In genomic region chr1:228830185-228830953, GRCh38 we compare ENCODE assay signal across 12 cellular contexts.
DNase-seq lines count a peak whose midpoint lies in the region; TF ChIP-seq lines count a peak whose summit lies in the region.
"Had no signal": no experiment of that assay in that cellular context is flagged by ENCODE, and none has a peak within 500 bp of the region (broad histone marks: within the 10 kb centered on the region; RNA-seq: fewer than 3 reads in every experiment).

No MANE protein-coding gene starts in this region.

- in situ Hi-C loops in brain microvascular endothelial cell (cut with HindIII; ENCODE audit: low pct_ligation_motif_present, low sequenced_read_pairs): no loop called here

- H3K4me3 ChIP-seq in liver (ENCODE audit: low read depth in 1 of 3, low read length in 3 of 3) (no peak overlapping the region), brain microvascular endothelial cell (ENCODE audit: low read depth, low read length) (no peak overlapping the region), mesendoderm (ENCODE audit: low read length) (no peak overlapping the region)
- H3K4me3 ChIP-seq: coronary artery, SJSA1 had no signal

- no peak overlapping the region for H3K27ac ChIP-seq in liver (ENCODE audit: low read depth in 1 of 2, low read length in 2 of 2)
- no peak overlapping the region for H3K27ac ChIP-seq in substantia nigra (ENCODE audit: low read depth, low read length, poor library complexity, severe bottlenecking)
- no peak overlapping the region for H3K27ac ChIP-seq in brain microvascular endothelial cell
- no peak overlapping the region for H3K27ac ChIP-seq in mesendoderm (ENCODE audit: low read depth, low read length)
- H3K27ac ChIP-seq: coronary artery had no signal

- no peaks in the 10 kb centered on the region for H3K27me3 ChIP-seq in liver (ENCODE audit: control insufficient read depth in 4 of 4, insufficient read depth in 4 of 4, low read length in 3 of 4)
- peaks cover 14% of the 10 kb centered on the region for H3K27me3 ChIP-seq in brain microvascular endothelial cell (replicated peaks)
- no peaks in the 10 kb centered on the region for H3K27me3 ChIP-seq in mesendoderm (ENCODE audit: insufficient read depth, low read length, poor library complexity)
- H3K27me3 ChIP-seq: SJSA1 had no signal

- H3K9ac ChIP-seq in liver (ENCODE audit: low read depth in 1 of 2, low read length in 2 of 2) (no peak overlapping the region), mesendoderm (ENCODE audit: low read length) (no peak overlapping the region)

- TF ChIP-seq CTCF in liver (IDR thresholded peaks at IDR 0.05; ENCODE audit: low read depth, low read length, missing input control) (no peak), brain microvascular endothelial cell (IDR thresholded peaks at IDR 0.05; ENCODE audit: low read depth, low read length, missing control alignments) (no peak)

- H3K4me2 ChIP-seq in mesendoderm (ENCODE audit: low read length): no peak overlapping the region

- no peak overlapping the region for H3K18ac ChIP-seq in mesendoderm (ENCODE audit: low read length)

- H3K4ac ChIP-seq in mesendoderm (ENCODE audit: low read depth, low read length): no peak overlapping the region

- WGBS in liver: 47% methylated on average over 14 of the region's 14 CpGs
- no CpG with 5 or more reads among the region's 14 CpGs for WGBS in mesendoderm (ENCODE audit: extremely low coverage, insufficient coverage, low lambda C conversion rate)

- no peak overlapping the region for H4K5ac ChIP-seq in mesendoderm (ENCODE audit: low read length)

- H4K8ac ChIP-seq in mesendoderm (ENCODE audit: low read depth, low read length): no peak overlapping the region

- no peaks in the 10 kb centered on the region for H3K79me2 ChIP-seq in mesendoderm (ENCODE audit: control insufficient read depth, insufficient read depth, low read length)

- TF ChIP-seq RAD21 in liver (IDR thresholded peaks at IDR 0.05): peak; percentile 41 to 68

- H3K36me3 ChIP-seq in liver (ENCODE audit: control insufficient read depth in 4 of 4, insufficient read depth in 3 of 4, low read depth in 1 of 4, low read length in 3 of 4) (no peaks in the 10 kb centered on the region), brain microvascular endothelial cell (replicated peaks) (no peaks in the 10 kb centered on the region), mesendoderm (ENCODE audit: control insufficient read depth, insufficient read depth, low read length) (no peaks in the 10 kb centered on the region)
- H3K36me3 ChIP-seq: SJSA1 had no signal

- H2BK5ac ChIP-seq in mesendoderm (ENCODE audit: low read length): no peak overlapping the region

- H2BK120ac ChIP-seq in mesendoderm (ENCODE audit: low read depth, low read length): no peak overlapping the region

- H3K4me1 ChIP-seq in liver (ENCODE audit: control insufficient read depth in 4 of 4, insufficient read depth in 4 of 4, low read length in 3 of 4) (peaks cover 0 to 9% (median 4%) of the 10 kb centered on the region in 4 donors), mesendoderm (ENCODE audit: control insufficient read depth, low read depth, low read length) (no peaks in the 10 kb centered on the region)

- H2BK15ac ChIP-seq in mesendoderm (replicated peaks; ENCODE audit: low read depth): no peak overlapping the region

- H3K9me3 ChIP-seq in liver (ENCODE audit: control insufficient read depth in 4 of 4, low read length in 3 of 4): no peaks in the 10 kb centered on the region
- H3K9me3 ChIP-seq: SJSA1 had no signal

- no peaks in the 10 kb centered on the region for H3K79me1 ChIP-seq in mesendoderm (ENCODE audit: low read length)

- no peak overlapping the region for H2AK5ac ChIP-seq in mesendoderm (ENCODE audit: low read length)

- peak; percentile 44 for DNase-seq in activated CD8-positive, alpha-beta memory T cell treated with anti-CD3 and anti-CD28 coated beads for 24 hours
- no peak for DNase-seq in activated CD8-positive, alpha-beta memory T cell treated with anti-CD3 and anti-CD28 coated beads, Interleukin-2, amount 50 U/mL, for 48 hours
- DNase-seq in astrocyte of the hippocampus (ENCODE audit: low read depth, low spot score): peak; percentile 18
- peak in 36 of 49 donors; percentile 14 to 90 (median 56) for DNase-seq in substantia nigra (lab: John Stamatoyannopoulos, UW)
- no peak for DNase-seq in brain microvascular endothelial cell
- DNase-seq in 8988T: no peak
- DNase-seq in mesendoderm: no peak
- DNase-seq: KG1; stimulated activated CD8-positive, alpha-beta memory T cell treated with anti-CD3 and anti-CD28 coated beads, Interleukin-4, amount 100 ng/mL, for 48 hours had no signal

- H3K56ac ChIP-seq in mesendoderm (ENCODE audit: low read length): no peak overlapping the region

- H3K23ac ChIP-seq in mesendoderm (ENCODE audit: low read length): no peak overlapping the region

TF ChIP-seq in liver, 16 proteins besides CTCF, POLR2A, EP300 and RAD21:
- TF ChIP-seq TAF1 (conservative IDR thresholded peaks at IDR 0.05) (no peak), SP1 (IDR thresholded peaks at IDR 0.05) (no peak), YY1 (IDR thresholded peaks at IDR 0.05) (peak; percentile 72), MAX (IDR thresholded peaks at IDR 0.05) (peak; percentile 91), ZBTB33 (IDR thresholded peaks at IDR 0.05) (peak; percentile 34), NR2F2 (IDR thresholded peaks at IDR 0.05) (no peak), HNF4A (conservative IDR thresholded peaks at IDR 0.05) (peak in 1 of 2 donors; percentile 95), GABPA (IDR thresholded peaks at IDR 0.05 in 1 of 2, conservative IDR thresholded peaks at IDR 0.05 in 1 of 2) (no peak), RXRA (IDR thresholded peaks at IDR 0.05) (peak in 1 of 2 donors; percentile 87), EGR1 (IDR thresholded peaks at IDR 0.05; ENCODE audit: low read depth in 2 of 2) (peak in 1 of 2 donors; percentile 50), FOXA2 (IDR thresholded peaks at IDR 0.05) (peak; percentile 32), HNF4G (IDR thresholded peaks at IDR 0.05) (no peak), FOXA1 (IDR thresholded peaks at IDR 0.05) (no peak), REST (IDR thresholded peaks at IDR 0.05) (peak; percentile 72), JUND (IDR thresholded peaks at IDR 0.05) (peak in 1 of 2 donors; percentile 89), ATF3 (IDR thresholded peaks at IDR 0.05) (no peak)
TF ChIP-seq in liver: peak in this region for 9.

Comparison
In these comparisons a context has a peak if more than half of its experiments do, and no peak if none do; other contexts are left out.
1. DNase-seq: peak in activated CD8-positive, alpha-beta memory T cell treated with anti-CD3 and anti-CD28 coated beads for 24 hours (single experiment), astrocyte of the hippocampus (single experiment) and substantia nigra (36 of 49); none in activated CD8-positive, alpha-beta memory T cell treated with anti-CD3 and anti-CD28 coated beads, Interleukin-2, amount 50 U/mL, for 48 hours (single experiment), brain microvascular endothelial cell (single experiment), 8988T (single experiment) and mesendoderm (single experiment).